In the genomic region with DNA sequence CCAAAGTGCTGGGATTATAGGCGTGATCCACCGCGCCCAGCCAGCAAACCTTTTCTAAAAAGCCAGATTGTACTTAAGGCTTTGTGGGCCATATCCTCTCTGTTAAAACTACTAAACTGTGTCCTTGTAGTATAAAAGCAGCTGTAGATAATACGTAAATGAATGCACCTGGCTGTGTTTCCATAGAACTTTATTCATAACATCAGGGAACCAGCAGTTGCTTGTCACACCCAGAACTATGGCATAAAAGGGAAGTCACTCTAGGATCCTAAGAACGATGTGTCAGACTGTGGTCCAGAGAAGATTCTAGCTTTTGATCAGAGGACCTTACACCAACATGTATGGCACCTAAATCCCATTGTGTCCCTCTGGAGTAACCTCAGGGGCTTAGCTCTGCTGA, we compare ENCODE assay signal across 22 cellular contexts.
"Had no signal": no experiment of that assay in that cellular context is flagged by ENCODE, and none has a peak within 500 bp of the region (broad histone marks: within the 10 kb centered on the region; RNA-seq: fewer than 3 reads in every experiment).

No MANE protein-coding gene starts in this region.

- DNase-seq: IMR-90, Kasumi-1, MM.1S, NCI-H1048, NCI-H1105, NCI-H1417, NCI-H146, NCI-H1694 treated with DMSO at 0.1 percent for 48 hours, NCI-H1930, NCI-H2081, NCI-H2107, NCI-H2227 treated with DMSO at 0.1 percent for 48 hours, NCI-H510A, NCI-H524 treated with DMSO at 0.1 percent for 48 hours, NCI-H69, NCI-H774, RPMI8226, SHP77, SK-N-SH, SW 1271, T-cell had no signal

- ATAC-seq: HepG2, T-cell had no signal

- H3K9me3 ChIP-seq: SK-N-SH had no signal
